Comparison of ENCODE assay signal across 14 cellular contexts in the genomic region with DNA sequence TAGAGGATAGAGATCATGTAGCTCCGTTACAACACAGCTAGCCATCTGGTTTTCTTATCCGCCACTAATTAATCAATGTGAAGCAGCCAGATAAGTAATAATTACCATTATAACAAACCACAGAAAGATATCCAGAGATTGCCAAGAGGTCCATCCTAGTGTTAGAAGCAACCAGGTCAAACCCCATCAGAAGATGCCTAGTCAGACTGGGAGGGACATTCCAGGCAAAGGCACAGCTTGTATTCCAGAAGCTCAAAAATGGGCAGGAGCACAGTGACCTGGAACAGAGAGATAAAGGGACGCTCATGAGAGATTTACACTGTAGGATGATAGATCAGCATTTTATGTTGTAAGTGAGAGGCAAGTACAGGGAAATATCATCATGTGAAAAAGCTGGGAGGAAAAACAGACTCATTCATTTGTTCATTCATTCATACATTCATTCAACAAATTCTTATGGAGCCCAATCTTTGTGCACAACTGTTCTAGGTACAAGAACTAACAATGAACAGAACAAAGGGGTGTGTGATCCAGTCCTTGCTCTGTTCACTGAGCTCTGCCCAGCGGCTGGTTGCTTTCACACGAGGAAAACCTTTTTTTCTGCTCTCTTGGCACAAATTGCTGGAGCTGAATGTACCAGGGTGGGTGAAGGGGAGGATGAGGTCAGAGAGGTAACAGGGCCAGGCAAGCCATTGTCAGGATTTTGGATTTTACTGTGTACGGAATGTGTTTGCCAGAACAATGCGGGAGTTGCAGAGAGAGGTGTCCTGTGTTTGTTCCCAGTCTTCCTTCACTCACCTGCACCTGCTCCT.
DNase-seq lines count a peak whose midpoint lies in the region; ATAC-seq and TF ChIP-seq lines count a peak whose summit lies in the region.
"Had no signal": no experiment of that assay in that cellular context is flagged by ENCODE, and none has a peak within 500 bp of the region (broad histone marks: within the 10 kb centered on the region; RNA-seq: fewer than 3 reads in every experiment).

No MANE protein-coding gene starts in this region.

- H3K36me3 ChIP-seq in MG63 (no peaks in the 10 kb centered on the region), breast epithelium (no peaks in the 10 kb centered on the region), left lung (no peaks in the 10 kb centered on the region), stomach (no peaks in the 10 kb centered on the region)

- H3K27me3 ChIP-seq in MG63, result no peaks in the 10 kb centered on the region
- H3K27me3 ChIP-seq in breast epithelium, result no peaks in the 10 kb centered on the region
- no peaks in the 10 kb centered on the region for H3K27me3 ChIP-seq in left lung
- no peaks in the 10 kb centered on the region for H3K27me3 ChIP-seq in stomach

- no peak for TF ChIP-seq EP300 in stomach (IDR thresholded peaks at IDR 0.05)

- no peak for ATAC-seq in left lung

- TF ChIP-seq POLR2A in breast epithelium (IDR thresholded peaks at IDR 0.05) (no peak), stomach (IDR thresholded peaks at IDR 0.05) (no peak)

- intact Hi-C loops in breast epithelium (cut with DNase I; ENCODE audit: low total_unique reads) (loop anchor here (5.0 kb wide), 1 partner anchor 569 kb away; no protein-coding TSS in a partner anchor), left lung (cut with DNase I) (no loop called here), stomach (cut with DNase I; ENCODE audit: low total_unique reads) (no loop called here)

- DNase-seq in MG63 (peak; percentile 11), breast epithelium (ENCODE audit: low spot score in 2 of 2) (peak in 1 of 2 donors; percentile 34), left lung (no peak), stomach (peak; percentile 36), epidermal melanocyte (ENCODE audit: insufficient read length, low spot score) (no peak), NCI-H1105 (lab: John Stamatoyannopoulos, UW) (no peak), superior temporal gyrus (ENCODE audit: extremely low spot score) (no peak), HUDEP-2 (lab: John Stamatoyannopoulos, UW; ENCODE audit: unreplicated experiment in 76 of 76) (no peak)
- DNase-seq: activated T-cell treated with anti-CD3 and anti-CD28 coated beads, Interleukin-2, amount 50 U/mL, for 1 hour; AML-193; cortex of kidney; naive B cell; NCI-H446 had no signal

- H3K9me3 ChIP-seq in MG63 (no peaks in the 10 kb centered on the region), breast epithelium (no peaks in the 10 kb centered on the region), left lung (no peaks in the 10 kb centered on the region), stomach (no peaks in the 10 kb centered on the region)

- TF ChIP-seq CTCF in breast epithelium (IDR thresholded peaks at IDR 0.05), result no peak
- no peak for TF ChIP-seq CTCF in left lung (IDR thresholded peaks at IDR 0.05)
- no peak for TF ChIP-seq CTCF in stomach (IDR thresholded peaks at IDR 0.05)

- 39 to 58% (median 45%) methylated on average over 7 of the region's 7 CpGs for WGBS in stomach, 5 donors

- H3K4me1 ChIP-seq in breast epithelium (peaks cover 0 to 7% of the 10 kb centered on the region in 2 donors), left lung (peaks cover 7 to 9% of the 10 kb centered on the region in 2 donors), stomach (peaks cover 24 to 66% (median 44%) of the 10 kb centered on the region in 4 donors)

- H3K27ac ChIP-seq in breast epithelium, result peak overlapping the region; percentile 76 to 89
- H3K27ac ChIP-seq in left lung, result peak overlapping the region; percentile 55 to 70
- H3K27ac ChIP-seq in stomach, result peak overlapping the region; percentile 42 to 80 (median 71)

- H3K4me3 ChIP-seq in MG63 (no peak overlapping the region), breast epithelium (peak overlapping the region in 1 of 3 donors; percentile 7), left lung (no peak overlapping the region), stomach (peak overlapping the region in 1 of 4 donors; percentile 1)
- H3K4me3 ChIP-seq: skin epidermis had no signal

Comparison
In these comparisons a context has a peak if more than half of its experiments do, and no peak if none do; other contexts are left out.
1. DNase-seq: peak in MG63 (single experiment) and stomach (single experiment); none in left lung (0 of 2), epidermal melanocyte (single experiment), NCI-H1105 (single experiment), superior temporal gyrus (single experiment) and HUDEP-2 (0 of 76).
2. Peak in every context shown above with its lines, with median percentiles within 50 percentile points of each other: H3K27ac ChIP-seq.